ENCODE assay signal across 16 cellular contexts in the genomic region with DNA sequence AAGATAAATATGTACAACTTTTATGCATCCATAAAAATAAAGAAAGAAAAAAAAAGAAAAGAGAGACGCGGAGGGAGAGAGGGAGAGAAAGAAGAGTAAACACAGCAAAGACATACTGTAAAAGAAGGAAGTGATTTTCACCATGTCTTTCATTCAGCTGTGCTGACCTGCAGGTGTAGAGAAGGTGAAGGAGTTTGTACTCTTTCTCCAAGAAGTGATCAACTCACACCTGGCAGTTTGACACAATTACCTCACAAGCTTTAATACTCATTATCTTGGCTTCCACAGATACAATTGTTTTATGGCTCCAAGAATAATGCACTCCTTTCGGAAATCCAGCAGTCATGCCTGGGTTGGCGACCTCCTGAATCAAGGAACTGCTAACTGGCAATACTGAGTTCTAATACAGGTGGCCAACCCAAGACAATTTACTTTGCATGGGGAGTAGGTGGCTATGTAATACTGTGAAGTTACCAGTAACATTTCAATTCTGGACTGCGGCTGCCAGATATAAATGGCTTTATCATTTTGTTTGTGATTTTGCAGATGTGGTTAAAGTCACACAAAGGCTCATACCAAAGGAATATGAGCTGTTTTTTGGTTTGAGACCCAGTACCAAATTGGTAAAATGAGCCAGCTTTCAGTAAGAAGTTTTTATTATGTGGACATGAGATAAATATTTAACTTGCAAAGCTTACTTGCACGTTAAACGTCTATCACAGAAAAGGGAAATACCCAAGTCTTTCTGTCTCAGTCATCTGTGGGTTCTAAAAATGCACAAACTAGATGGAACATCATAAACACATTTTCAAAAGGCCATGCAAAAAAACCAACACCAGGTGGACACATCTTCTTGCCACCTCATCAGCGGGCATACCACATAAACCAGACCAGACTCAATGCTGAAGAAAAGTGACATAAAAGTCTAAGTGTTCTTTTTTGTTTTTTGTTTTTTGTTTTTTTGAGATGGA.
DNase-seq lines count a peak whose midpoint lies in the region; ATAC-seq and TF ChIP-seq lines count a peak whose summit lies in the region.
"Had no signal": no experiment of that assay in that cellular context is flagged by ENCODE, and none has a peak within 500 bp of the region (broad histone marks: within the 10 kb centered on the region; RNA-seq: fewer than 3 reads in every experiment).

No MANE protein-coding gene starts in this region.

- H3K27ac Mint-ChIP-seq in brain (peak overlapping the region in 3 of 5 experiments; percentile 87 to 92 (median 91)), neural progenitor cell (no peak overlapping the region)
- H3K27ac Mint-ChIP-seq in CD4-positive, alpha-beta T cell, result no peak overlapping the region
- H3K27ac Mint-ChIP-seq: CD4-positive, CD25-positive, alpha-beta regulatory T cell; IgD-negative memory B cell; natural killer cell; stimulated activated memory B cell treated with anti-CD40 and anti-IgM and Interleukin-4, amounts not matched to agents 10 μg/mL and 1 μg/mL and 100 μg/mL, for 72 hours had no signal

- H3K4me3 Mint-ChIP-seq in brain, result no peak overlapping the region
- no peak overlapping the region for H3K4me3 Mint-ChIP-seq in CD4-positive, alpha-beta T cell
- H3K4me3 Mint-ChIP-seq in neural progenitor cell, result no peak overlapping the region
- H3K4me3 Mint-ChIP-seq: CD4-positive, CD25-positive, alpha-beta regulatory T cell; natural killer cell; stimulated activated memory B cell treated with anti-CD40 and anti-IgM and Interleukin-4, amounts not matched to agents 10 μg/mL and 1 μg/mL and 100 μg/mL, for 72 hours had no signal

- no peaks in the 10 kb centered on the region for H3K27me3 ChIP-seq in CD4-positive, alpha-beta T cell (ENCODE audit: control insufficient read depth, insufficient read depth, low read length)
- no peaks in the 10 kb centered on the region for H3K27me3 ChIP-seq in SJCRH30
- peaks cover 57% of the 10 kb centered on the region for H3K27me3 ChIP-seq in PC-9 (ENCODE audit: insufficient read depth, low read depth)
- no peaks in the 10 kb centered on the region for H3K27me3 ChIP-seq in neural progenitor cell
- H3K27me3 ChIP-seq: SJSA1 had no signal

- H3K27ac ChIP-seq in CD4-positive, alpha-beta T cell (ENCODE audit: low read depth, low read length), result no peak overlapping the region
- no peak overlapping the region for H3K27ac ChIP-seq in SJCRH30
- no peak overlapping the region for H3K27ac ChIP-seq in PC-9
- H3K27ac ChIP-seq in neural progenitor cell, result no peak overlapping the region
- H3K27ac ChIP-seq: SJSA1 had no signal

- H3K79me2 ChIP-seq in PC-9 (ENCODE audit: low read depth) (no peaks in the 10 kb centered on the region), neural progenitor cell (ENCODE audit: low read depth) (no peaks in the 10 kb centered on the region)

- TF ChIP-seq CTCF in brain (conservative IDR thresholded peaks at IDR 0.05) (no peak), PC-9 (conservative IDR thresholded peaks at IDR 0.05) (no peak), neural progenitor cell (IDR thresholded peaks at IDR 0.05) (no peak)
- TF ChIP-seq CTCF in CD4-positive, alpha-beta T cell (IDR thresholded peaks at IDR 0.05), result no peak

- no peaks in the 10 kb centered on the region for H3K9me3 ChIP-seq in CD4-positive, alpha-beta T cell (ENCODE audit: control insufficient read depth, low read length)
- no peaks in the 10 kb centered on the region for H3K9me3 ChIP-seq in SJCRH30 (replicated peaks)
- no peaks in the 10 kb centered on the region for H3K9me3 ChIP-seq in PC-9 (ENCODE audit: insufficient read depth, low read depth)
- no peaks in the 10 kb centered on the region for H3K9me3 ChIP-seq in neural progenitor cell (ENCODE audit: low read depth)
- H3K9me3 ChIP-seq: SJSA1 had no signal

- intact Hi-C loops in CD4-positive, alpha-beta T cell (cut with DNase I, micrococcal nuclease), result no loop called here
- intact Hi-C loops in PC-9 (cut with micrococcal nuclease; ENCODE audit: unreplicated experiment), result no loop called here

- H4K20me1 ChIP-seq in PC-9 (ENCODE audit: insufficient read depth) (no peaks in the 10 kb centered on the region), neural progenitor cell (ENCODE audit: low read depth) (no peaks in the 10 kb centered on the region)

- H3K4me3 ChIP-seq in SJCRH30, result no peak overlapping the region
- H3K4me3 ChIP-seq in PC-9, result no peak overlapping the region
- H3K4me3 ChIP-seq in neural progenitor cell, result no peak overlapping the region
- H3K4me3 ChIP-seq: SJSA1 had no signal

- H2AFZ ChIP-seq in PC-9 (no peak overlapping the region), neural progenitor cell (replicated peaks) (no peak overlapping the region)

- POLR2A ChIA-PET in CD4-positive, alpha-beta T cell (lab: Charles Lee), result no interaction called here
- POLR2A ChIA-PET in PC-9 (lab: Charles Lee; ENCODE audit: unreplicated experiment), result no interaction called here

- H3K9me3 Mint-ChIP-seq in brain (peaks cover 0 to 4% (median 0%) of the 10 kb centered on the region in 5 experiments), neural progenitor cell (peaks cover 3% of the 10 kb centered on the region)
- no peaks in the 10 kb centered on the region for H3K9me3 Mint-ChIP-seq in CD4-positive, alpha-beta T cell

- H3K36me3 ChIP-seq in SJCRH30 (no peaks in the 10 kb centered on the region), PC-9 (ENCODE audit: low read depth) (no peaks in the 10 kb centered on the region), neural progenitor cell (no peaks in the 10 kb centered on the region)
- H3K36me3 ChIP-seq: SJSA1 had no signal

- H3K4me1 Mint-ChIP-seq in brain (peaks cover 84% of the 10 kb centered on the region), neural progenitor cell (peaks cover 51% of the 10 kb centered on the region)
- no peaks in the 10 kb centered on the region for H3K4me1 Mint-ChIP-seq in CD4-positive, alpha-beta T cell (ENCODE audit: low read depth)
- H3K4me1 Mint-ChIP-seq: CD4-positive, CD25-positive, alpha-beta regulatory T cell; IgD-negative memory B cell; natural killer cell; stimulated activated memory B cell treated with anti-CD40 and anti-IgM and Interleukin-4, amounts not matched to agents 10 μg/mL and 1 μg/mL and 100 μg/mL, for 72 hours had no signal

- H3F3A ChIP-seq in PC-9 (ENCODE audit: insufficient read depth, low read depth) (no peaks in the 10 kb centered on the region), neural progenitor cell (ENCODE audit: low read depth) (peaks cover 32% of the 10 kb centered on the region)

- H3K4me2 ChIP-seq in PC-9, result no peak overlapping the region
- H3K4me2 ChIP-seq in neural progenitor cell, result no peak overlapping the region

- no peak for DNase-seq in CD4-positive, alpha-beta T cell
- DNase-seq in SJCRH30, result no peak
- DNase-seq in PC-9, result no peak
- DNase-seq in neural progenitor cell (ENCODE audit: low spot score), result no peak
- DNase-seq: activated CD4-positive, alpha-beta T cell treated with anti-CD3 and anti-CD28 coated beads, Interleukin-2, amount 50 U/mL, for 48 hours; CD4-positive, CD25-positive, alpha-beta regulatory T cell; natural killer cell; NCI-H2171; stimulated activated CD4-positive, alpha-beta T cell treated with anti-CD3 and anti-CD28 coated beads, Interleukin-12 subunit alpha, Interleukin-12 subunit beta, amount 100 ng/mL, for 4 hours had no signal

- no TSS peak for BruUV-seq in PC-9 (replicated peaks; lab: Mats Ljungman, UMichigan)

- no peaks in the 10 kb centered on the region for H3K9me2 ChIP-seq in PC-9 (ENCODE audit: insufficient read depth)

- CTCF ChIA-PET in CD4-positive, alpha-beta T cell (lab: Charles Lee), result no interaction called here
- CTCF ChIA-PET in PC-9 (lab: Charles Lee), result no interaction called here

- H3K4me1 ChIP-seq in SJCRH30, result no peaks in the 10 kb centered on the region
- H3K4me1 ChIP-seq in PC-9 (replicated peaks; ENCODE audit: insufficient read depth), result no peaks in the 10 kb centered on the region
- H3K4me1 ChIP-seq in neural progenitor cell, result peaks cover 43% of the 10 kb centered on the region

- H3K27me3 Mint-ChIP-seq in brain (peaks cover 4% of the 10 kb centered on the region), neural progenitor cell (ENCODE audit: insufficient read depth, low read depth) (no peaks in the 10 kb centered on the region)
- H3K27me3 Mint-ChIP-seq in CD4-positive, alpha-beta T cell, result peaks cover 4% of the 10 kb centered on the region
- H3K27me3 Mint-ChIP-seq: CD4-positive, CD25-positive, alpha-beta regulatory T cell had no signal

- ATAC-seq in GM18517 (IDR thresholded peaks at IDR 0.05; ENCODE audit: unreplicated experiment) (peak; percentile 71), GM21576 (IDR thresholded peaks at IDR 0.05; ENCODE audit: unreplicated experiment) (peak; percentile 69), HG03103 (IDR thresholded peaks at IDR 0.05; ENCODE audit: low read depth, unreplicated experiment) (peak; percentile 42)
- no peak for ATAC-seq in CD4-positive, alpha-beta T cell (ENCODE audit: poor library complexity)
- ATAC-seq: natural killer cell; stimulated activated memory B cell treated with anti-CD40 and anti-IgM and Interleukin-4, amounts not matched to agents 10 μg/mL and 1 μg/mL and 100 μg/mL, for 72 hours had no signal

- no peak overlapping the region for H3K9ac ChIP-seq in neural progenitor cell

- H3K36me3 Mint-ChIP-seq in brain, result no peaks in the 10 kb centered on the region
- no peaks in the 10 kb centered on the region for H3K36me3 Mint-ChIP-seq in CD4-positive, alpha-beta T cell (ENCODE audit: low read depth)
- peaks cover 8% of the 10 kb centered on the region for H3K36me3 Mint-ChIP-seq in neural progenitor cell
- H3K36me3 Mint-ChIP-seq: CD4-positive, CD25-positive, alpha-beta regulatory T cell; natural killer cell; stimulated activated memory B cell treated with anti-CD40 and anti-IgM and Interleukin-4, amounts not matched to agents 10 μg/mL and 1 μg/mL and 100 μg/mL, for 72 hours had no signal

Comparison
In these comparisons a context has a peak if more than half of its experiments do, and no peak if none do; other contexts are left out.
1. H3K27ac Mint-ChIP-seq: peak in brain (3 of 5); none in CD4-positive, alpha-beta T cell (single experiment) and neural progenitor cell (single experiment).